1 cellular context compared by ENCODE assay signal in the genomic region with DNA sequence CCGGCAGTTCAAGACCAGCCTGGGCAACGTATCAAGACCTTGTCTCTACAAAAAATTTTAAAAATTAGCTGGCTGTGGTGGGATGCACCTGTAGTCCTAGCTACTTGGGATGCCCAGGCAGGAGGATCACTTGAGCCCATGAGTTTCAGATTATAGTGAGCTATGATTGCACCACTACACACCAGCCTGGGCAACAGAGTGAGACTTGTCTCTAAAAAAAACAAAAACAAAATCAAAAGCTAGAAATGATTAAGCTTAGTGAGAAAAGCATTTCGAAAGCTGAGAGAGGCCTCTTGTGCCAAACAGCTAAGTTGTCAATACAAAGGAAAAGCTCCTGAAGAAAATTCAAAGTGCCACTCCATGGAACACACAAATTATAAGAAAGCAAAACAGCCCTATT.
TF ChIP-seq lines count a peak whose summit lies in the region.

No MANE protein-coding gene starts in this region.

TF ChIP-seq in H1, 55 proteins besides CTCF, POLR2A, EP300 and RAD21:
- no peak for TF ChIP-seq CTBP2 (IDR thresholded peaks at IDR 0.05; ENCODE audit: borderline replicate concordance, insufficient read depth, insufficient read length, low read length)
- no peak for TF ChIP-seq JUN (IDR thresholded peaks at IDR 0.05; ENCODE audit: low read depth, low read length)
- no peak for TF ChIP-seq HDAC6 (IDR thresholded peaks at IDR 0.05; ENCODE audit: low read depth, low read length)
- no peak for TF ChIP-seq SIN3A (conservative IDR thresholded peaks at IDR 0.05 in 1 of 2, IDR thresholded peaks at IDR 0.05 in 1 of 2; ENCODE audit: low read depth in 1 of 2, low read length in 2 of 2)
- no peak for TF ChIP-seq ZNF274 (IDR thresholded peaks at IDR 0.05; ENCODE audit: borderline replicate concordance, extremely low read depth, low read length)
- no peak for TF ChIP-seq POU5F1 (IDR thresholded peaks at IDR 0.05; ENCODE audit: low read depth, low read length)
- TF ChIP-seq RXRA (IDR thresholded peaks at IDR 0.05; ENCODE audit: insufficient read depth, low read depth, low read length), result no peak
- TF ChIP-seq, protein P1, sequence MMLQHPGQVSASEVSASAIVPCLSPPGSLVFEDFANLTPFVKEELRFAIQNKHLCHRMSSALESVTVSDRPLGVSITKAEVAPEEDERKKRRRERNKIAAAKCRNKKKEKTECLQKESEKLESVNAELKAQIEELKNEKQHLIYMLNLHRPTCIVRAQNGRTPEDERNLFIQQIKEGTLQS (IDR thresholded peaks at IDR 0.05; ENCODE audit: insufficient read depth, low read depth, low read length), result no peak
